In genomic region chr6:28080381-28080630, GRCh38 we compare ENCODE assay signal across 8 cellular contexts. TPM values are rescaled to one million over a fixed set of nuclear protein-coding genes. Genes with fewer than 3 reads are reported as not detected.
A peak's percentile ranks its signal among the peaks of the same experiment; 100 is the strongest.
DNase-seq lines count a peak whose midpoint lies in the region; ATAC-seq and TF ChIP-seq lines count a peak whose summit lies in the region.
"Not testable (repeated sequence)": the region's sequence is repeated elsewhere in the genome, so short reads cannot be mapped to it uniquely, and the experiment has no call there.

TSS of gene ZNF165 (plus strand) at chr6:28080568. CDS start at chr6:28085481, 4,913 bp downstream.

- H3K4me2 ChIP-seq in GM23338 = peak within 1 kb of the TSS; percentile 81
- peak within 1 kb of the TSS; percentile 99 for H3K4me2 ChIP-seq in IMR-90 (ENCODE audit: low read depth, low read length)

- no CpG with 5 or more reads among the region's 15 CpGs for WGBS in IMR-90 (ENCODE audit: extremely low coverage in 2 of 2, insufficient read length in 1 of 2), 2 experiments

- dilution Hi-C loops in IMR-90 (cut with HindIII; ENCODE audit: low sequenced_read_pairs, unreplicated experiment) = not testable (repeated sequence)

- H3K27ac ChIP-seq in GM23338 (ENCODE audit: low read depth) (peak within 1 kb of the TSS; percentile 89), IMR-90 (ENCODE audit: insufficient read depth, low read length) (peak within 1 kb of the TSS; percentile 83), left ventricle myocardium inferior (replicated peaks) (peak within 1 kb of the TSS; percentile 89), stomach smooth muscle (ENCODE audit: low read length) (peak within 1 kb of the TSS; percentile 91)
- H3K27ac ChIP-seq in naive thymus-derived CD4-positive, alpha-beta T cell (ENCODE audit: low read depth, low read length) = peak within 1 kb of the TSS; percentile 97

- H3K79me2 ChIP-seq in GM23338 (replicated peaks; ENCODE audit: insufficient read depth) = peaks cover 23% of the 10 kb centered on the region

- peak within 1 kb of the TSS; percentile 84 for H2BK120ac ChIP-seq in IMR-90 (ENCODE audit: low read depth, low read length)

- H3K4ac ChIP-seq in IMR-90 (ENCODE audit: low read depth, low read length) = peak within 1 kb of the TSS; percentile 82

- peak within 1 kb of the TSS; percentile 75 for H3K9ac ChIP-seq in IMR-90 (ENCODE audit: low read depth, low read length)
- peak within 1 kb of the TSS; percentile 85 to 94 for H3K9ac ChIP-seq in stomach smooth muscle (ENCODE audit: low read length in 2 of 2)

- H3K14ac ChIP-seq in IMR-90 (replicated peaks; ENCODE audit: low read depth, low read length) = peak within 1 kb of the TSS; percentile 71

- ATAC-seq in GM23338 (peak; percentile 24), IMR-90 (ENCODE audit: low read depth) (peak; percentile 25), activated B cell treated with CpG ODN at 0.5 μM for 24 hours (ENCODE audit: low read depth) (peak; percentile 37)
- ATAC-seq in naive thymus-derived CD4-positive, alpha-beta T cell = peak; percentile 33

- H4K20me1 ChIP-seq in GM23338 (replicated peaks; ENCODE audit: insufficient read depth); IMR-90 (ENCODE audit: insufficient read depth, low read length): not testable (repeated sequence)

- peak within 1 kb of the TSS; percentile 77 for H2BK5ac ChIP-seq in IMR-90 (ENCODE audit: low read depth, low read length, poor library complexity, severe bottlenecking)

- peak within 1 kb of the TSS; percentile 77 for H4K91ac ChIP-seq in IMR-90 (ENCODE audit: insufficient read depth, low read depth, low read length)

- TSS peak; percentile 63 for BruUV-seq in Caco-2 (replicated peaks; lab: Mats Ljungman, UMichigan)
- BruUV-seq in IMR-90 (replicated peaks; lab: Mats Ljungman, UMichigan) = not testable (repeated sequence)

- H3K23ac ChIP-seq in IMR-90 (ENCODE audit: low read depth, low read length) = peak within 1 kb of the TSS; percentile 78

- TF ChIP-seq RAD21 in IMR-90 (IDR thresholded peaks at IDR 0.05; ENCODE audit: low read length) = not testable (repeated sequence)

- H3K4me1 ChIP-seq in Caco-2; GM23338 (ENCODE audit: insufficient read depth); IMR-90 (ENCODE audit: control insufficient read depth, insufficient read depth, low read length); naive thymus-derived CD4-positive, alpha-beta T cell (ENCODE audit: control insufficient read depth in 2 of 2, insufficient read depth in 2 of 2, low read length in 2 of 2); stomach smooth muscle (ENCODE audit: control insufficient read depth, insufficient read depth, low read length): not testable (repeated sequence)
- peaks cover 20% of the 10 kb centered on the region for H3K4me1 ChIP-seq in left ventricle myocardium inferior

- H3K4me3 ChIP-seq in Caco-2 (ENCODE audit: low read depth, low read length) (peak within 1 kb of the TSS; percentile 58), GM23338 (peak within 1 kb of the TSS; percentile 87), IMR-90 (ENCODE audit: insufficient read depth, low read depth, low read length) (peak within 1 kb of the TSS; percentile 75), cardiac fibroblast (replicated peaks in 1 of 2; ENCODE audit: low read depth in 2 of 2, low read length in 2 of 2) (peak within 1 kb of the TSS; percentile 72 to 92), left ventricle myocardium inferior (peak within 1 kb of the TSS; percentile 78), stomach smooth muscle (ENCODE audit: low read length in 2 of 2) (peak within 1 kb of the TSS; percentile 89 to 98)
- H3K4me3 ChIP-seq in naive thymus-derived CD4-positive, alpha-beta T cell (ENCODE audit: low read length) = peak within 1 kb of the TSS; percentile 99

- CTCF ChIA-PET in Caco-2 (lab: Charles Lee) = interaction anchor here (0.6 kb wide), 2 partner anchors 172 to 783 kb away, joined by 4 to 5 read pairs; partner anchors contain the start of gene ZKSCAN4
- CTCF ChIA-PET in IMR-90 (lab: Yijun Ruan, JAX); activated B cell treated with CpG ODN at 0.5 μM for 24 hours (lab: Charles Lee); naive thymus-derived CD4-positive, alpha-beta T cell (lab: Charles Lee): not testable (repeated sequence)

- not testable (repeated sequence) for H3K36me3 ChIP-seq in Caco-2 (ENCODE audit: control insufficient read depth, insufficient read depth, low read length); GM23338 (ENCODE audit: insufficient read depth); IMR-90 (ENCODE audit: control insufficient read depth, insufficient read depth, low read length); left ventricle myocardium inferior; naive thymus-derived CD4-positive, alpha-beta T cell (ENCODE audit: control insufficient read depth in 2 of 3, insufficient read depth in 3 of 3, low read length in 3 of 3); stomach smooth muscle (ENCODE audit: control insufficient read depth in 2 of 2, insufficient read depth in 2 of 2, low read length in 2 of 2)

- H3K36me3 Mint-ChIP-seq in Caco-2 (ENCODE audit: insufficient read depth, unreplicated experiment) (peaks cover 38% of the 10 kb centered on the region), GM23338 (ENCODE audit: low read depth) (peaks cover 36% of the 10 kb centered on the region), activated B cell treated with CpG ODN at 0.5 μM for 24 hours (ENCODE audit: low read depth) (peaks cover 45% of the 10 kb centered on the region)
- H3K36me3 Mint-ChIP-seq in naive thymus-derived CD4-positive, alpha-beta T cell = not testable (repeated sequence)

- POLR2A ChIA-PET in Caco-2 (lab: Charles Lee) = interaction anchor here (0.6 to 0.7 kb wide), 4 partner anchors 15 to 831 kb away, joined by 3 to 10 read pairs (median 4); partner anchors contain the start of gene ZKSCAN8
- POLR2A ChIA-PET in IMR-90 (lab: Charles Lee; ENCODE audit: unreplicated experiment) = not testable (repeated sequence)
- POLR2A ChIA-PET in activated B cell treated with CpG ODN at 0.5 μM for 24 hours (lab: Charles Lee) = interaction anchor here (0.7 to 3.5 kb wide), 20 partner anchors 9 to 1885 kb away, joined by 3 to 28 read pairs (median 5); partner anchors contain the start of genes ZKSCAN8 and ZSCAN31
- POLR2A ChIA-PET in naive thymus-derived CD4-positive, alpha-beta T cell (lab: Charles Lee) = interaction anchor here (0.6 to 1.3 kb wide), 3 partner anchors 24 to 948 kb away, joined by 3 to 4 read pairs (median 3); a partner anchor contains a TSS

- H3K56ac ChIP-seq in IMR-90 (ENCODE audit: extremely low read depth, insufficient read depth, low read length) = peak within 1 kb of the TSS; percentile 68; the same call in 1 of the 2 replicates

- DNase-seq in Caco-2; GM23338 (ENCODE audit: low spot score); IMR-90; activated B cell treated with CpG ODN at 0.5 μM for 24 hours; cardiac fibroblast (ENCODE audit: low read depth in 2 of 2); left ventricle myocardium inferior: not testable (repeated sequence)
- DNase-seq in naive thymus-derived CD4-positive, alpha-beta T cell = peak in 2 of 9 donors; percentile 23 to 59

- H3K27me3 Mint-ChIP-seq in Caco-2 (ENCODE audit: insufficient read depth, unreplicated experiment); activated B cell treated with CpG ODN at 0.5 μM for 24 hours; naive thymus-derived CD4-positive, alpha-beta T cell: not testable (repeated sequence)
- H3K27me3 Mint-ChIP-seq in GM23338 (ENCODE audit: insufficient read depth, low read depth, poor library complexity) = peaks cover 14% of the 10 kb centered on the region

- H2AFZ ChIP-seq in GM23338 = peak within 1 kb of the TSS; percentile 67
- peak within 1 kb of the TSS; percentile 98 for H2AFZ ChIP-seq in IMR-90 (replicated peaks; ENCODE audit: low read length, poor library complexity)

- peak within 1 kb of the TSS; percentile 60; the same call in 1 of the 3 replicates for H2BK15ac ChIP-seq in IMR-90 (ENCODE audit: low read depth, low read length)

- TF ChIP-seq POLR2A in IMR-90 (IDR thresholded peaks at IDR 0.05; ENCODE audit: low read depth, low read length) = not testable (repeated sequence)

- in situ Hi-C loops in IMR-90 (cut with MboI; ENCODE audit: low sequenced_read_pairs) = not testable (repeated sequence)

- peak within 1 kb of the TSS; percentile 74 for H3K4me3 Mint-ChIP-seq in Caco-2 (ENCODE audit: unreplicated experiment)
- H3K4me3 Mint-ChIP-seq in GM23338 = peak within 1 kb of the TSS; percentile 84
- peak within 1 kb of the TSS; percentile 98 for H3K4me3 Mint-ChIP-seq in activated B cell treated with CpG ODN at 0.5 μM for 24 hours
- H3K4me3 Mint-ChIP-seq in naive thymus-derived CD4-positive, alpha-beta T cell = peak within 1 kb of the TSS; percentile 87 to 99 (median 98)

- not testable (repeated sequence) for H2BK20ac ChIP-seq in IMR-90 (ENCODE audit: low read depth, low read length)

- TF ChIP-seq CTCF in Caco-2 (IDR thresholded peaks at IDR 0.05; ENCODE audit: insufficient read depth in 1 of 2, low read depth in 1 of 2, low read length in 1 of 2, severe bottlenecking in 1 of 2, unreplicated experiment in 1 of 2); GM23338 (conservative IDR thresholded peaks at IDR 0.05; ENCODE audit: low read depth in 2 of 2); IMR-90 (conservative IDR thresholded peaks at IDR 0.05; ENCODE audit: low read depth, low read length); activated B cell treated with CpG ODN at 0.5 μM for 24 hours (IDR thresholded peaks at IDR 0.05); cardiac fibroblast (IDR thresholded peaks at IDR 0.05; ENCODE audit: low read depth, low read length); left ventricle myocardium inferior (IDR thresholded peaks at IDR 0.05; ENCODE audit: borderline replicate concordance): not testable (repeated sequence)

- peak within 1 kb of the TSS; percentile 37; the same call in 1 of the 2 replicates for H2AK5ac ChIP-seq in IMR-90 (ENCODE audit: low read depth, low read length)

- H3K9me3 Mint-ChIP-seq in Caco-2 (ENCODE audit: unreplicated experiment) (peaks cover 18% of the 10 kb centered on the region), GM23338 (peaks cover 27% of the 10 kb centered on the region)
- H3K9me3 Mint-ChIP-seq in activated B cell treated with CpG ODN at 0.5 μM for 24 hours; naive thymus-derived CD4-positive, alpha-beta T cell: not testable (repeated sequence)

- H3K9me2 ChIP-seq in GM23338 (ENCODE audit: insufficient read depth) = not testable (repeated sequence)

- H4K8ac ChIP-seq in IMR-90 (ENCODE audit: low read depth in 2 of 2, low read length in 2 of 2) = peak within 1 kb of the TSS; percentile 73 to 98

- H3F3A ChIP-seq in GM23338 (replicated peaks; ENCODE audit: low read depth) = not testable (repeated sequence)

- H3K27me3 ChIP-seq in Caco-2 (replicated peaks; ENCODE audit: control insufficient read depth, insufficient read depth, low read length); GM23338 (ENCODE audit: insufficient read depth); IMR-90 (ENCODE audit: control insufficient read depth, insufficient read depth, low read length); left ventricle myocardium inferior (ENCODE audit: low read depth); naive thymus-derived CD4-positive, alpha-beta T cell (ENCODE audit: control insufficient read depth in 2 of 2, insufficient read depth in 2 of 2, low read length in 2 of 2); stomach smooth muscle (ENCODE audit: control insufficient read depth in 1 of 2, insufficient read depth in 2 of 2, low read length in 2 of 2): not testable (repeated sequence)

- H4K5ac ChIP-seq in IMR-90 (ENCODE audit: low read depth, low read length) = peak within 1 kb of the TSS; percentile 83

- not testable (repeated sequence) for H3K9me3 ChIP-seq in Caco-2; IMR-90 (ENCODE audit: control insufficient read depth, insufficient read depth, low read length); left ventricle myocardium inferior (replicated peaks); naive thymus-derived CD4-positive, alpha-beta T cell (ENCODE audit: control insufficient read depth in 2 of 3, low read length in 3 of 3); stomach smooth muscle (ENCODE audit: control insufficient read depth in 2 of 2, low read length in 2 of 2)

- intact Hi-C loops in Caco-2 (cut with micrococcal nuclease; ENCODE audit: unreplicated experiment) (loop anchor here (1.0 to 2.0 kb wide), 2 partner anchors 56 to 178 kb away; no protein-coding TSS in a partner anchor), IMR-90 (cut with micrococcal nuclease) (loop anchor here (5.0 kb wide), 2 partner anchors 132 to 257 kb away; partner anchors contain the start of gene ZSCAN31), activated B cell treated with CpG ODN at 0.5 μM for 24 hours (cut with micrococcal nuclease) (loop anchor here (1.0 to 10.0 kb wide), 9 partner anchors 61 to 1886 kb away; partner anchors contain the start of genes ZKSCAN8 and ZSCAN26)
- intact Hi-C loops in left ventricle myocardium inferior (cut with micrococcal nuclease) = not testable (repeated sequence)
- intact Hi-C loops in naive thymus-derived CD4-positive, alpha-beta T cell (cut with micrococcal nuclease) = loop anchor here (1.0 to 10.0 kb wide), 19 partner anchors 57 to 1987 kb away; partner anchors contain the start of genes ZKSCAN4 (in 2 of the 2), ZSCAN23 (in 2 of the 2), ABT1 (in 1 of the 2) and PPP1R11 (in 1 of the 2)

- not testable (repeated sequence) for H3K79me1 ChIP-seq in IMR-90 (ENCODE audit: low read depth in 1 of 2, low read length in 2 of 2)

- not testable (repeated sequence) for H3K9me1 ChIP-seq in IMR-90 (ENCODE audit: insufficient read depth, low read length)

- peaks cover 16% of the 10 kb centered on the region for H3K4me1 Mint-ChIP-seq in Caco-2 (ENCODE audit: low read depth, unreplicated experiment)
- H3K4me1 Mint-ChIP-seq in GM23338 = not testable (repeated sequence)
- peaks cover 52% of the 10 kb centered on the region for H3K4me1 Mint-ChIP-seq in activated B cell treated with CpG ODN at 0.5 μM for 24 hours
- H3K4me1 Mint-ChIP-seq in naive thymus-derived CD4-positive, alpha-beta T cell = peaks cover 12 to 27% (median 16%) of the 10 kb centered on the region in 7 donors

- H2AK9ac ChIP-seq in IMR-90 (replicated peaks; ENCODE audit: low read depth, low read length, poor library complexity) = peak within 1 kb of the TSS; percentile 81

- peak within 1 kb of the TSS; percentile 92 for H3K27ac Mint-ChIP-seq in Caco-2 (ENCODE audit: unreplicated experiment)
- peak within 1 kb of the TSS; percentile 98 for H3K27ac Mint-ChIP-seq in GM23338
- peak within 1 kb of the TSS; percentile 97 for H3K27ac Mint-ChIP-seq in activated B cell treated with CpG ODN at 0.5 μM for 24 hours
- H3K27ac Mint-ChIP-seq in naive thymus-derived CD4-positive, alpha-beta T cell = peak within 1 kb of the TSS; percentile 84 to 99 (median 98)

- not testable (repeated sequence) for H3K18ac ChIP-seq in IMR-90 (ENCODE audit: low read depth, low read length)

RNA-seq across cellular contexts. Expression of gene ZNF165, which starts in this region (rescaled TPM):
- total RNA-seq in Caco-2 (2022) (9.2 and 11.0 TPM in 2 replicates), IMR-90 (2012; rRNA removed) (0.28 and 0.36 TPM in 2 replicates), activated B cell treated with CpG ODN at 0.5 μM for 24 hours (6.0 and 6.3 TPM in 2 replicates), left ventricle myocardium inferior (0.55 TPM)
- total RNA-seq in GM23338 (2014; rRNA removed; shearing (Covaris generic)) = 5.5 and 7.6 TPM in 2 replicates
- polyA plus RNA-seq in GM23338 (2016; fragmentation: Nextera tagmentation; extraction: Ambion mirVana) (7.7 and 8.9 TPM in 2 replicates), IMR-90 (2012; rRNA removed) (0.07 and 0.09 TPM in 2 replicates)
- polyA plus RNA-seq in IMR-90 (2012; cell fraction: cytosol; rRNA removed) = 0.01 TPM in 1 of 2 replicates, not detected in the other
- 0.06 TPM in 1 of 2 replicates, not detected in the other for polyA plus RNA-seq in IMR-90 (2012; cell fraction: nucleus; rRNA removed; ENCODE audit: low replicate concordance)
- 1 to 10 TPM in 2 of 5 experiments, under 1 TPM in 3; 0.41 to 6.5 (median 0.92) TPM for total RNA-seq in naive thymus-derived CD4-positive, alpha-beta T cell
- polyA plus RNA-seq in naive thymus-derived CD4-positive, alpha-beta T cell = 1 to 10 TPM; 1.1 to 1.6 TPM

Comparison
In these comparisons a context has a peak if more than half of its experiments do, and no peak if none do; other contexts are left out.
1. Peak in ATAC-seq, H3K4me3 ChIP-seq, H3K27ac ChIP-seq, H3K9ac ChIP-seq and H3K4me2 ChIP-seq in IMR-90; RNA of the gene not detected or under 1 TPM.